11 cellular contexts compared by ENCODE assay signal in the genomic region with DNA sequence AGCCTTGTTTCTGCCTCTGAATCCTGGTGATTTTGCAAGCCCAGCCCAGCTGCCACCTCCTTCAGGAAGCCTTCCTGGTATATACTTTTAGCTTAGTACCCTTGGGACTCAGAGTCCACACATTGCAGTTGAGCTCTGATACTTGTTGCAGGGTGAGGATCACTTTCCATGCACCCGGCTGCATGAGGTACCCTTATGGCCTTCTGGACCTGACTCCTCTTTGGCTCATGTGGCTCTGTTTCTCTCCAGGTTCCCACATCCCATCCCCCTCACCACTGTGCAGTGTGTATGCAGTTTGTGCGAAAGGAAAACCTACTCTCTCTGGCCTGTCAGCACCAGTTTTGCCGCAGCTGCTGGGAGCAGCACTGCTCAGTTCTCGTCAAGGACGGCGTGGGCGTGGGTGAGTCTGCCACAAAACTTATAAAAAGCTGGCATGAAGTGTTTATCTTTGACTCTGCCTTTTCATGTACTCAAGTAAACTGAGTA. TPM values are rescaled to one million over a fixed set of nuclear protein-coding genes. Genes with fewer than 3 reads are reported as not detected.
DNase-seq lines count a peak whose midpoint lies in the region; ATAC-seq and TF ChIP-seq lines count a peak whose summit lies in the region.
"Had no signal": no experiment of that assay in that cellular context is flagged by ENCODE, and none has a peak within 500 bp of the region (broad histone marks: within the 10 kb centered on the region; RNA-seq: fewer than 3 reads in every experiment).

No MANE protein-coding gene starts in this region.

- no peaks in the 10 kb centered on the region for H3K9me3 Mint-ChIP-seq in endodermal cell
- H3K9me3 Mint-ChIP-seq: activated naive CD8-positive, alpha-beta T cell treated with anti-CD3 and anti-CD28 coated beads for 36 hours; HFFc6; neural crest cell had no signal

- no peaks in the 10 kb centered on the region for H3K27me3 ChIP-seq in endodermal cell (ENCODE audit: control insufficient read depth, insufficient read depth, low read length, poor library complexity, severe bottlenecking)

- H3K4me1 Mint-ChIP-seq in endodermal cell = peaks cover 4% of the 10 kb centered on the region
- H3K4me1 Mint-ChIP-seq: neural crest cell had no signal

- no peak overlapping the region for H3K4me3 ChIP-seq in endodermal cell (ENCODE audit: low read length)

- H3K9me3 ChIP-seq in endodermal cell (ENCODE audit: control insufficient read depth, low read length) = no peaks in the 10 kb centered on the region

- TF ChIP-seq CTCF in endodermal cell (conservative IDR thresholded peaks at IDR 0.05) = no peak

- peak; percentile 78 for DNase-seq in activated effector memory CD4-positive, alpha-beta T cell treated with anti-CD3 and anti-CD28 coated beads, Interleukin-2, amount 50 U/mL, for 16 hours
- DNase-seq in activated effector memory CD4-positive, alpha-beta T cell treated with Interleukin-2 at 50 U/mL for 16 hours = no peak
- DNase-seq in endodermal cell = peak; percentile 30
- DNase-seq in stimulated activated CD4-positive, alpha-beta T cell treated with anti-CD3 and anti-CD28 coated beads, Interleukin-4, amount 100 ng/mL, for 24 hours = peak; percentile 49
- DNase-seq: activated naive CD8-positive, alpha-beta T cell treated with anti-CD3 and anti-CD28 coated beads for 36 hours; HFFc6; NCI-H1436 treated with DMSO at 0.1 percent for 48 hours had no signal

- no peaks in the 10 kb centered on the region for H3K27me3 Mint-ChIP-seq in endodermal cell (ENCODE audit: insufficient read depth)
- H3K27me3 Mint-ChIP-seq: activated naive CD8-positive, alpha-beta T cell treated with anti-CD3 and anti-CD28 coated beads for 36 hours had no signal

- 91% methylated on average over 6 to 7 of the region's 7 CpGs for WGBS in endodermal cell (ENCODE audit: insufficient coverage in 1 of 2, insufficient read length in 1 of 2), 2 experiments

- H3K4me1 ChIP-seq in endodermal cell (ENCODE audit: control insufficient read depth, insufficient read depth, low read length) = no peaks in the 10 kb centered on the region

- H3K4me3 Mint-ChIP-seq in endodermal cell = no peak overlapping the region
- H3K4me3 Mint-ChIP-seq: activated naive CD8-positive, alpha-beta T cell treated with anti-CD3 and anti-CD28 coated beads for 36 hours; HFFc6; neural crest cell had no signal

- ATAC-seq in GM21526 (IDR thresholded peaks at IDR 0.05; ENCODE audit: low FRiP score, unreplicated experiment) = no peak
- ATAC-seq in HG02798 (IDR thresholded peaks at IDR 0.05; ENCODE audit: poor library complexity, unreplicated experiment) = no peak

- no peak overlapping the region for H3K9ac ChIP-seq in endodermal cell (ENCODE audit: extremely low read depth, low read length, poor library complexity, severe bottlenecking)

- H3K27ac ChIP-seq in endodermal cell (ENCODE audit: low read depth, low read length) = no peak overlapping the region
- H3K27ac ChIP-seq: HL-60 had no signal

- H3K36me3 Mint-ChIP-seq in endodermal cell (ENCODE audit: low read depth) = peaks cover 68% of the 10 kb centered on the region

- H3K36me3 ChIP-seq in endodermal cell (ENCODE audit: control insufficient read depth, insufficient read depth, low read length) = peaks cover 76% of the 10 kb centered on the region

- peak overlapping the region; percentile 46 for H3K27ac Mint-ChIP-seq in endodermal cell
- H3K27ac Mint-ChIP-seq: HFFc6 had no signal

RNA-seq across cellular contexts. Expression of a gene that starts 23.1 kb away (rescaled TPM):
- total RNA-seq in endodermal cell = 10 to 100 TPM; 12.4 to 17.6 TPM
- polyA plus RNA-seq in endodermal cell (2013, experiment 1 of 2) = 26.5 TPM
- 19.4 TPM for polyA plus RNA-seq in endodermal cell (2013, experiment 2 of 2)

RNA-seq across cellular contexts. Expression of a gene that starts 40.3 kb away (rescaled TPM):
- total RNA-seq in endodermal cell = 100 to 1,000 TPM; 106 to 166 TPM
- polyA plus RNA-seq in endodermal cell (2013, experiment 1 of 2) = 171 TPM
- 134 TPM for polyA plus RNA-seq in endodermal cell (2013, experiment 2 of 2)

RNA-seq across cellular contexts. Expression of a gene that starts 48.3 kb away (rescaled TPM):
- 100 to 1,000 TPM in 1 of 2 donors, 10 to 100 TPM in 1; 86.6 to 113 TPM for total RNA-seq in endodermal cell
- 65.9 TPM for polyA plus RNA-seq in endodermal cell (2013, experiment 1 of 2)
- 65.7 TPM for polyA plus RNA-seq in endodermal cell (2013, experiment 2 of 2)

RNA-seq across cellular contexts. Expression of a gene that starts 51.5 kb away (rescaled TPM):
- 10 to 100 TPM; 40.8 to 41.9 TPM for total RNA-seq in endodermal cell
- 47.1 TPM for polyA plus RNA-seq in endodermal cell (2013, experiment 1 of 2)
- 38.8 TPM for polyA plus RNA-seq in endodermal cell (2013, experiment 2 of 2)

RNA-seq across cellular contexts. Expression of a gene that starts 55.0 kb away (rescaled TPM):
- 10 to 100 TPM; 32.9 to 39.1 TPM for total RNA-seq in endodermal cell
- 54.3 TPM for polyA plus RNA-seq in endodermal cell (2013, experiment 1 of 2)
- polyA plus RNA-seq in endodermal cell (2013, experiment 2 of 2) = 50.4 TPM
